Comparison of ENCODE assay signal across 8 cellular contexts in the genomic region with DNA sequence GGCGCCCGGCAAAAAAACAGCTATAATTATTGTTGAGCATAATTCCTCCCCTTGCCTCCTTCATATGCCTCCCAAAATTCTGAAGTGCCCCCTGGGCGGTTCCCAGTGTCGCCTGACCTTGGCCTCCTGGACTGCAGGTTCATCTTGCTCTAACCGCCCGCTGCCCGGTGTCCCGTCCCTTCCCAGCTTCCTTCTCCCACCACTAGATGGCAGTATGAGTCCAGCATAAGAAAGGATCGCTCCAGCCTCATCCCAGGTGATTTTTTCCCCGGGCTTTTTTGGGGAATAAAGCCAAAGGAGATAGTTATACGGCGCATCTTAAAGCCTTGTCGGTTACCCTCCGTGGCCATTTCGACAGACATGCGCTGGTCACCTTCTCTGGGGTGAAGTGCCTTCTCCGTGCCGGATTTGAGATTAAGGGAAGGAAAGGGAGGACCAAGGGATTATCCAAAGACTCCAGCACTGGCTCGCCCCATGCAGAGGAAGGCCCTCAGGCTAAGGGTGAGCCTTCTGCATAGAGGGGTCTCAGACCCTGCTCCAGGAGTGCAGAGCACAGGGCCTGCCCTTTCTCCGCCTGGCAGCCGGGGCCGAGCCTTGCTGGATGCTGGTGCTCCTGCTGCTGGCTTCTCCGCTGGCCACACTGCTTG. TPM values are rescaled to one million over a fixed set of nuclear protein-coding genes. Genes with fewer than 3 reads are reported as not detected.
DNase-seq lines count a peak whose midpoint lies in the region; ATAC-seq and TF ChIP-seq lines count a peak whose summit lies in the region.

No MANE protein-coding gene starts in this region.

- TF ChIP-seq CTCF in osteoblast (IDR thresholded peaks at IDR 0.05; ENCODE audit: extremely low read depth, low read depth, low read length): peak; percentile 90

- no peak overlapping the region for H3K4me3 ChIP-seq in osteoblast (ENCODE audit: insufficient read depth, low read length)

- no peak overlapping the region for H3K27ac ChIP-seq in osteoblast (ENCODE audit: low read depth, low read length)

- H3K4me1 ChIP-seq in osteoblast (ENCODE audit: insufficient read depth, low read length): peaks cover 12% of the 10 kb centered on the region

- H3K9me3 ChIP-seq in osteoblast (ENCODE audit: low read depth, low read length): no peaks in the 10 kb centered on the region

- H3K79me2 ChIP-seq in osteoblast (ENCODE audit: insufficient read depth, low read length): no peaks in the 10 kb centered on the region

- ATAC-seq in GM18498 (IDR thresholded peaks at IDR 0.05; ENCODE audit: unreplicated experiment) (no peak), GM19023 (IDR thresholded peaks at IDR 0.05; ENCODE audit: unreplicated experiment) (no peak)

- H4K20me1 ChIP-seq in osteoblast (ENCODE audit: insufficient read depth, low read length): no peaks in the 10 kb centered on the region

- no peaks in the 10 kb centered on the region for H3K36me3 ChIP-seq in osteoblast (ENCODE audit: insufficient read depth, low read length)

- peaks cover 13% of the 10 kb centered on the region for H3K27me3 ChIP-seq in osteoblast (ENCODE audit: insufficient read depth, low read length)

- peak overlapping the region; percentile 46 for H3K4me2 ChIP-seq in osteoblast (ENCODE audit: insufficient read depth, low read length)

- DNase-seq in GM03348 (ENCODE audit: low spot score) (peak; percentile 87), LoVo (ENCODE audit: low spot score) (peak; percentile 81), SHP77 treated with DMSO at 0.1 percent for 48 hours (lab: John Stamatoyannopoulos, UW) (peak; percentile 14), globus pallidus (ENCODE audit: low spot score) (peak; percentile 73), osteoblast (ENCODE audit: insufficient read length, low spot score, missing footprints) (peak; percentile 74)
- peak; percentile 47 for DNase-seq in activated gamma-delta T cell treated with anti-CD3 and anti-CD28 coated beads, Interleukin-2, amount 50 U/mL, for 16 hours (ENCODE audit: low read depth)

- H2AFZ ChIP-seq in osteoblast (ENCODE audit: low read length): no peak overlapping the region

RNA-seq across cellular contexts. Expression of a gene that starts 45.8 kb away (rescaled TPM):
- 95.2 and 111 TPM in 2 replicates for total RNA-seq in osteoblast

Comparison
In these comparisons a context has a peak if more than half of its experiments do, and no peak if none do; other contexts are left out.
1. DNase-seq: peak in every context shown above with its lines; median percentile 87 in GM03348; 81 in LoVo; 74 in osteoblast; 73 in globus pallidus; 47 in activated gamma-delta T cell treated with anti-CD3 and anti-CD28 coated beads, Interleukin-2, amount 50 U/mL, for 16 hours; 14 in SHP77 treated with DMSO at 0.1 percent for 48 hours.